ENCODE assay signal across 21 cellular contexts in the genomic region with DNA sequence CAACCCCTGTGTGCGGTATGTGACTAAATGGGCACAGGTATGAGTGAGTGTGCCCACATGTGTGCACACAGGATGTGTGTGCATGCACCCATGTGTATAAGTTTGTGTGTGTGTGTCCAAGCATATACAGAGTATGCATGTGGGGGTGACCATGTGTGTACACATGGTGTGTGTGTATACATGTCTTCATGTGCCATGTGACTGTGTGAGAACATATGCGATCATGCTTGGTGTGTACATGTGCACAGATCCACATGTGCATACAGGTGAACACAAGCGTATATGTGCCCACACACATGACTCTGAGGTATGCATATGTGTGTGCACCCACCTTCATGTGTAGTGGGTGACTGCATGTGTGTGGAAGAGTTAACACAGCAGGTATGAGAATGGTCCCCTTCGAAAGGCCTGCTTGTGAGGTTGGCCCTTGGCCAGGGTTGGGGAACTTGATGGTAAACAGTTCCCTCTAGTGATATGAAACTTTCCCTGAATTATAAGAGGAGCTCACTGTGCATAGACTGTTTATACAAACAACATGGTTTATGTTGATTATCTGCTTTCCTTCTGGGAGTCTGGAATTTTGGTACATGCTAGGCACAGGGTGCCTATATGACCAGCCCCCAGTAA. TPM values are rescaled to one million over a fixed set of nuclear protein-coding genes. Genes with fewer than 3 reads are reported as not detected.
A peak's percentile ranks its signal among the peaks of the same experiment; 100 is the strongest.
DNase-seq lines count a peak whose midpoint lies in the region; FAIRE-seq and TF ChIP-seq lines count a peak whose summit lies in the region.
"Had no signal": no experiment of that assay in that cellular context is flagged by ENCODE, and none has a peak within 500 bp of the region (broad histone marks: within the 10 kb centered on the region; RNA-seq: fewer than 3 reads in every experiment).

No MANE protein-coding gene starts in this region.

- H3K9ac ChIP-seq in BLaER1 (no peak overlapping the region), endothelial cell of umbilical vein (replicated peaks; ENCODE audit: extremely low read depth, insufficient read depth, low read length) (no peak overlapping the region)

- H3K9me1 ChIP-seq in endothelial cell of umbilical vein (replicated peaks; ENCODE audit: control insufficient read depth, extremely low read depth, insufficient read depth, low read length): no peaks in the 10 kb centered on the region

- no peaks in the 10 kb centered on the region for H3K27me3 ChIP-seq in BLaER1
- H3K27me3 ChIP-seq in endothelial cell of umbilical vein (ENCODE audit: control insufficient read depth in 2 of 2, insufficient read depth in 2 of 2, low read length in 2 of 2): no peaks in the 10 kb centered on the region
- H3K27me3 ChIP-seq in osteoblast (ENCODE audit: insufficient read depth, low read length): no peaks in the 10 kb centered on the region
- H3K27me3 ChIP-seq: body of pancreas, Peyer's patch had no signal

- TF ChIP-seq CTCF in endothelial cell of umbilical vein (IDR thresholded peaks at IDR 0.05; ENCODE audit: extremely low read depth in 1 of 2, insufficient read depth in 1 of 2, low read depth in 1 of 2, low read length in 2 of 2) (no peak), osteoblast (IDR thresholded peaks at IDR 0.05; ENCODE audit: extremely low read depth, low read depth, low read length) (no peak)

- H2AFZ ChIP-seq in endothelial cell of umbilical vein (ENCODE audit: low read depth, low read length) (no peak overlapping the region), osteoblast (ENCODE audit: low read length) (no peak overlapping the region)

- H3K9me3 ChIP-seq in BLaER1 (no peaks in the 10 kb centered on the region), endothelial cell of umbilical vein (replicated peaks; ENCODE audit: control insufficient read depth, insufficient read depth, low read length) (no peaks in the 10 kb centered on the region), osteoblast (ENCODE audit: low read depth, low read length) (no peaks in the 10 kb centered on the region)
- H3K9me3 ChIP-seq: body of pancreas, Peyer's patch had no signal

- peaks cover 100% of the 10 kb centered on the region for H3K4me1 ChIP-seq in BLaER1
- peaks cover 3% of the 10 kb centered on the region for H3K4me1 ChIP-seq in endothelial cell of umbilical vein (ENCODE audit: control insufficient read depth, extremely low read depth, insufficient read depth, low read length)
- H3K4me1 ChIP-seq in osteoblast (ENCODE audit: insufficient read depth, low read length): no peaks in the 10 kb centered on the region
- H3K4me1 ChIP-seq: Peyer's patch had no signal

- POLR2A ChIA-PET in endothelial cell of umbilical vein (lab: Charles Lee): no interaction called here

- no peaks in the 10 kb centered on the region for H3K79me2 ChIP-seq in endothelial cell of umbilical vein (ENCODE audit: control insufficient read depth, insufficient read depth, low read length)
- H3K79me2 ChIP-seq in osteoblast (ENCODE audit: insufficient read depth, low read length): no peaks in the 10 kb centered on the region

- CTCF ChIA-PET in endothelial cell of umbilical vein (lab: Charles Lee): interaction anchor here (0.8 to 6.0 kb wide), 8 partner anchors 9 to 146 kb away, joined by 3 to 86 read pairs (median 6); a partner anchor contains a TSS

- DNase-seq in endothelial cell of umbilical vein (ENCODE audit: low read depth, low spot score) (no peak), osteoblast (ENCODE audit: insufficient read length, low spot score, missing footprints) (no peak), NCI-H187 (lab: John Stamatoyannopoulos, UW) (no peak), NAMALWA (ENCODE audit: low spot score) (no peak)
- DNase-seq: activated CD4-positive, alpha-beta T cell treated with anti-CD3 and anti-CD28 coated beads, Interleukin-2, amount 50 U/mL, for 4 hours; activated effector memory CD4-positive, alpha-beta T cell treated with anti-CD3 and anti-CD28 coated beads, Interleukin-2, amount 50 U/mL, for 16 hours; body of pancreas; CD4-positive, CD25-positive, alpha-beta regulatory T cell; GOT3; mesenchymal stem cell; NCI-H1105 treated with DMSO at 0.1 percent for 48 hours; NCI-H2081 treated with DMSO at 0.1 percent for 48 hours; NCI-H510A; stimulated activated CD4-positive, alpha-beta T cell treated with anti-CD3 and anti-CD28 coated beads, Interleukin-4, amount 100 ng/mL, for 24 hours; stimulated activated naive CD4-positive, alpha-beta T cell treated with Interleukin-2 at 50 U/mL for 16 hours; T-helper 17 cell had no signal

- no peak for TF ChIP-seq EP300 in Ishikawa (IDR thresholded peaks at IDR 0.05; ENCODE audit: borderline replicate concordance)

- H4K20me1 ChIP-seq in BLaER1 (peaks cover 48% of the 10 kb centered on the region; the same call in 1 of the 2 replicates), endothelial cell of umbilical vein (replicated peaks; ENCODE audit: control insufficient read depth, extremely low read depth, insufficient read depth, low read length) (no peaks in the 10 kb centered on the region), osteoblast (ENCODE audit: insufficient read depth, low read length) (no peaks in the 10 kb centered on the region)

- H3K27ac ChIP-seq in BLaER1: no peak overlapping the region
- no peak overlapping the region for H3K27ac ChIP-seq in endothelial cell of umbilical vein (ENCODE audit: insufficient read depth, low read depth, low read length)
- H3K27ac ChIP-seq in osteoblast (ENCODE audit: low read depth, low read length): no peak overlapping the region
- H3K27ac ChIP-seq: body of pancreas, coronary artery, Peyer's patch had no signal

- H3K4me2 ChIP-seq in BLaER1 (peak overlapping the region; percentile 83; the same call in 1 of the 2 replicates), endothelial cell of umbilical vein (ENCODE audit: insufficient read depth, low read length) (no peak overlapping the region), osteoblast (ENCODE audit: insufficient read depth, low read length) (no peak overlapping the region)

- FAIRE-seq in endothelial cell of umbilical vein (lab: Jason Lieb, UNC): no peak
- FAIRE-seq: endometrium had no signal

- dilution Hi-C loops in endothelial cell of umbilical vein (cut with MboI; ENCODE audit: extremely low pct_ligation_motif_present, low sequenced_read_pairs): no loop called here

- no TSS peak for BruUV-seq in endothelial cell of umbilical vein (replicated peaks; lab: Mats Ljungman, UMichigan)

- no peak for TF ChIP-seq RAD21 in Ishikawa (IDR thresholded peaks at IDR 0.05; ENCODE audit: low read depth)

- intact Hi-C loops in endothelial cell of umbilical vein (cut with micrococcal nuclease): loop anchor here (1.0 to 10.0 kb wide), 2 partner anchors 73 to 352 kb away; no protein-coding TSS in a partner anchor

- no peak overlapping the region for H3K4me3 ChIP-seq in BLaER1
- H3K4me3 ChIP-seq in endothelial cell of umbilical vein (replicated peaks in 1 of 3; ENCODE audit: insufficient read depth in 1 of 3, low read depth in 1 of 3, low read length in 3 of 3): no peak overlapping the region
- H3K4me3 ChIP-seq in osteoblast (ENCODE audit: insufficient read depth, low read length): no peak overlapping the region
- H3K4me3 ChIP-seq: body of pancreas, coronary artery, Peyer's patch had no signal

- TF ChIP-seq POLR2A in endothelial cell of umbilical vein (IDR thresholded peaks at IDR 0.05; ENCODE audit: low read depth, low read length): no peak

- H3K36me3 ChIP-seq in BLaER1: peaks cover 86% of the 10 kb centered on the region
- H3K36me3 ChIP-seq in endothelial cell of umbilical vein (ENCODE audit: control insufficient read depth in 2 of 2, extremely low read depth in 1 of 2, insufficient read depth in 2 of 2, low read length in 2 of 2): no peaks in the 10 kb centered on the region
- H3K36me3 ChIP-seq in osteoblast (ENCODE audit: insufficient read depth, low read length): peaks cover 13% of the 10 kb centered on the region

RNA-seq across cellular contexts. Expression of a gene that starts 10.3 kb away (rescaled TPM):
- 4.2 and 4.9 TPM in 2 replicates for total RNA-seq in endothelial cell of umbilical vein
- polyA plus RNA-seq in endothelial cell of umbilical vein: 4.0 and 4.1 TPM in 2 replicates
- 2.6 and 2.7 TPM in 2 replicates for polyA plus RNA-seq in endothelial cell of umbilical vein (2011; cell fraction: cytosol; rRNA removed)
- 7.1 and 8.9 TPM in 2 replicates for polyA plus RNA-seq in endothelial cell of umbilical vein (2011; cell fraction: nucleus; rRNA removed)
- polyA plus RNA-seq in endothelial cell of umbilical vein (2012): 1.2 and 2.0 TPM in 2 replicates
- 7.1 and 7.6 TPM in 2 replicates for polyA minus RNA-seq in endothelial cell of umbilical vein
- polyA minus RNA-seq in endothelial cell of umbilical vein (2011; cell fraction: cytosol; rRNA and poly(A)+ RNA removed): 1.6 TPM
- 2.0 and 3.1 TPM in 2 replicates for polyA minus RNA-seq in endothelial cell of umbilical vein (2011; cell fraction: nucleus; rRNA and poly(A)+ RNA removed)
- total RNA-seq in osteoblast: 12.3 and 12.4 TPM in 2 replicates

RNA-seq across cellular contexts. Expression of a gene that starts 17.3 kb away (rescaled TPM):
- total RNA-seq in endothelial cell of umbilical vein (not detected in 2 replicates), osteoblast (0.29 and 0.72 TPM in 2 replicates)
- 0.05 and 0.11 TPM in 2 replicates for polyA plus RNA-seq in endothelial cell of umbilical vein
- not detected in 2 replicates for polyA plus RNA-seq in endothelial cell of umbilical vein (2011; cell fraction: cytosol; rRNA removed)
- polyA plus RNA-seq in endothelial cell of umbilical vein (2011; cell fraction: nucleus; rRNA removed): 0.22 and 0.27 TPM in 2 replicates
- polyA plus RNA-seq in endothelial cell of umbilical vein (2012): not detected in 2 replicates
- polyA minus RNA-seq in endothelial cell of umbilical vein: not detected in 2 replicates
- polyA minus RNA-seq in endothelial cell of umbilical vein (2011; cell fraction: cytosol; rRNA and poly(A)+ RNA removed): not detected
- polyA minus RNA-seq in endothelial cell of umbilical vein (2011; cell fraction: nucleus; rRNA and poly(A)+ RNA removed): not detected in 2 replicates
- total RNA-seq: body of pancreas; CD4-positive, CD25-positive, alpha-beta regulatory T cell; T-helper 17 cell had no signal
- polyA plus RNA-seq: CD4-positive, CD25-positive, alpha-beta regulatory T cell had no signal

RNA-seq across cellular contexts. Expression of a gene that starts 42.3 kb away (rescaled TPM):
- 205 and 213 TPM in 2 replicates for total RNA-seq in endothelial cell of umbilical vein
- 320 and 401 TPM in 2 replicates for polyA plus RNA-seq in endothelial cell of umbilical vein
- 210 and 226 TPM in 2 replicates for polyA plus RNA-seq in endothelial cell of umbilical vein (2011; cell fraction: cytosol; rRNA removed)
- 87.1 and 91.4 TPM in 2 replicates for polyA plus RNA-seq in endothelial cell of umbilical vein (2011; cell fraction: nucleus; rRNA removed)
- polyA plus RNA-seq in endothelial cell of umbilical vein (2012): 173 and 191 TPM in 2 replicates
- polyA minus RNA-seq in endothelial cell of umbilical vein: 158 and 169 TPM in 2 replicates
- 92.3 TPM for polyA minus RNA-seq in endothelial cell of umbilical vein (2011; cell fraction: cytosol; rRNA and poly(A)+ RNA removed)
- polyA minus RNA-seq in endothelial cell of umbilical vein (2011; cell fraction: nucleus; rRNA and poly(A)+ RNA removed): 29.9 and 37.6 TPM in 2 replicates
- 99.3 and 105 TPM in 2 replicates for total RNA-seq in osteoblast

RNA-seq across cellular contexts. Expression of a gene that starts 48.8 kb away (rescaled TPM):
- 1.5 and 1.9 TPM in 2 replicates for total RNA-seq in endothelial cell of umbilical vein
- 0.55 and 1.1 TPM in 2 replicates for polyA plus RNA-seq in endothelial cell of umbilical vein
- polyA plus RNA-seq in endothelial cell of umbilical vein (2011; cell fraction: cytosol; rRNA removed): 0.12 and 0.13 TPM in 2 replicates
- polyA plus RNA-seq in endothelial cell of umbilical vein (2011; cell fraction: nucleus; rRNA removed): 4.9 and 6.0 TPM in 2 replicates
- polyA plus RNA-seq in endothelial cell of umbilical vein (2012): 0.44 and 0.78 TPM in 2 replicates
- 0.19 and 1.2 TPM in 2 replicates for polyA minus RNA-seq in endothelial cell of umbilical vein
- 14.2 TPM for polyA minus RNA-seq in endothelial cell of umbilical vein (2011; cell fraction: cytosol; rRNA and poly(A)+ RNA removed)
- polyA minus RNA-seq in endothelial cell of umbilical vein (2011; cell fraction: nucleus; rRNA and poly(A)+ RNA removed): 0.96 and 1.8 TPM in 2 replicates
- 12.7 and 21.4 TPM in 2 replicates for total RNA-seq in osteoblast
- polyA plus RNA-seq: CD4-positive, CD25-positive, alpha-beta regulatory T cell had no signal
